ENCODE assay signal across 21 cellular contexts in the genomic region with DNA sequence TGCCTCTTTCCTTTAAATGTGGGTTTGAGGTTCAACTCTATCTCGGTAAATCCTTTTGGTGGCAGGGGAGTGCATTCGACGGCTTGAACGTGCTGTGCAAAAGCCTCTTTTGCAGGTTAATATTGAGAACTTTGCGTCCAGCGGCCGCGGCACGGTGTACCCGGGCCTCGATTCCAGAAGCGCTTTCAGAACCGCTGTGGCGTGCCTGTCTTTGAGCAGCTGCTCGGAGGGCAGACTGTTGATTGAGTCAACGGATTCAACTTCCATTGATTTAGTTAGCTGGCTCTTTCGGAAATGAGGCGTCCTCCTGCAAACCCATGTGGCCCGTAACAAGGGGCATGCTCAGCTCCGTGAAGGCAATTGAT.
DNase-seq lines count a peak whose midpoint lies in the region; ATAC-seq, FAIRE-seq and TF ChIP-seq lines count a peak whose summit lies in the region.
"Had no signal": no experiment of that assay in that cellular context is flagged by ENCODE, and none has a peak within 500 bp of the region (broad histone marks: within the 10 kb centered on the region; RNA-seq: fewer than 3 reads in every experiment).

No MANE protein-coding gene starts in this region.

- H3K9me3 ChIP-seq in HepG2 (ENCODE audit: low read length) (no peaks in the 10 kb centered on the region), right lobe of liver (no peaks in the 10 kb centered on the region), neuronal stem cell (replicated peaks in 1 of 2; ENCODE audit: control insufficient read depth in 2 of 2, insufficient read depth in 1 of 2, low read depth in 1 of 2, low read length in 2 of 2) (peaks cover 0 to 9% of the 10 kb centered on the region in 2 donors), sigmoid colon (no peaks in the 10 kb centered on the region)
- H3K9me3 ChIP-seq: SJCRH30 had no signal

- H3K4me1 ChIP-seq in HepG2 (ENCODE audit: insufficient read depth, low read length): peaks cover 31% of the 10 kb centered on the region
- no peaks in the 10 kb centered on the region for H3K4me1 ChIP-seq in right lobe of liver
- H3K4me1 ChIP-seq in neuronal stem cell (ENCODE audit: control insufficient read depth in 2 of 2, insufficient read depth in 1 of 2, low read depth in 1 of 2, low read length in 2 of 2): peaks cover 0 to 27% of the 10 kb centered on the region in 2 donors
- peaks cover 0 to 28% (median 21%) of the 10 kb centered on the region in 4 donors for H3K4me1 ChIP-seq in sigmoid colon

- H3K23ac ChIP-seq in neuronal stem cell (ENCODE audit: low read depth, low read length, poor library complexity): no peak overlapping the region

- H4K91ac ChIP-seq in neuronal stem cell (ENCODE audit: low read depth, low read length, poor library complexity): no peak overlapping the region

- H2BK120ac ChIP-seq in neuronal stem cell (ENCODE audit: low read depth, low read length): no peak overlapping the region

- DNase-seq in HepG2 (ENCODE audit: low spot score) (no peak), right lobe of liver (no peak), dorsolateral prefrontal cortex (no peak), neuronal stem cell (ENCODE audit: low spot score) (no peak), sigmoid colon (no peak), NCI-H1694 treated with DMSO at 0.1 percent for 48 hours (lab: John Stamatoyannopoulos, UW) (no peak), iPS-NIHi7 (ENCODE audit: extremely low spot score) (no peak)
- DNase-seq: CD8-positive, alpha-beta memory T cell; GM23248; HCEC 1CT; MM.1S; NCI-H1105; NCI-H2107; NCI-H345; NCI-H524 treated with DMSO at 0.1 percent for 48 hours; PC-3 had no signal

- no peak for FAIRE-seq in HepG2 (lab: Jason Lieb, UNC)
- FAIRE-seq: A204.1, GM12891, GM19239 had no signal

- WGBS in HepG2 (ENCODE audit: low lambda C conversion rate): 44% methylated on average over 4 of the region's 20 CpGs
- WGBS in right lobe of liver (ENCODE audit: insufficient coverage, low coverage, low lambda C conversion rate, missing lambda C conversion rate): 81% methylated on average over 11 of the region's 20 CpGs
- WGBS in neuronal stem cell (ENCODE audit: extremely low coverage in 2 of 2, insufficient read length in 2 of 2, insufficient replicate concordance in 1 of 2), 2 donors: no CpG with 5 or more reads among the region's 20 CpGs
- 80 to 85% methylated on average over 20 of the region's 20 CpGs for WGBS in sigmoid colon, 2 donors

- no peak overlapping the region for H3K18ac ChIP-seq in neuronal stem cell (ENCODE audit: low read length)

- in situ Hi-C loops in HepG2 (cut with HindIII; ENCODE audit: extremely low pct_ligation_motif_present, low pct_unique_long_range_greater_than_20kb): no loop called here

- no peaks in the 10 kb centered on the region for H3K79me2 ChIP-seq in HepG2 (ENCODE audit: insufficient read depth, low read length)

- H3K4me2 ChIP-seq in HepG2 (ENCODE audit: low read depth, low read length) (peak overlapping the region; percentile 59), neuronal stem cell (ENCODE audit: insufficient read depth, low read length, poor library complexity, severe bottlenecking) (no peak overlapping the region)

- BruUV-seq in HepG2 (replicated peaks; lab: Mats Ljungman, UMichigan): no TSS peak

- H4K8ac ChIP-seq in neuronal stem cell (ENCODE audit: low read depth, low read length): no peak overlapping the region

- CTCF ChIA-PET in HepG2 (lab: Yijun Ruan, JAX; ENCODE audit: low intra/inter-chr PET ratio, low total read pairs): no interaction called here

- TF ChIP-seq POLR2A in HepG2 (IDR thresholded peaks at IDR 0.05; ENCODE audit: insufficient read depth in 1 of 2, low read depth in 2 of 2, low read length in 2 of 2) (no peak), right lobe of liver (IDR thresholded peaks at IDR 0.05) (no peak), sigmoid colon (IDR thresholded peaks at IDR 0.05) (no peak)

- H2BK15ac ChIP-seq in neuronal stem cell (ENCODE audit: low read length): no peak overlapping the region

- H3K9ac ChIP-seq in HepG2 (ENCODE audit: insufficient read depth, low read depth, low read length) (no peak overlapping the region), neuronal stem cell (ENCODE audit: low read depth, low read length, poor library complexity) (no peak overlapping the region)
- H3K9ac ChIP-seq: GM23248 had no signal

- TF ChIP-seq CTCF in HepG2 (CRISPR knock-in tag; IDR thresholded peaks at IDR 0.05): no peak
- TF ChIP-seq CTCF in right lobe of liver (IDR thresholded peaks at IDR 0.05): no peak
- TF ChIP-seq CTCF in dorsolateral prefrontal cortex (IDR thresholded peaks at IDR 0.05 in 54 of 56, conservative IDR thresholded peaks at IDR 0.05 in 2 of 56; ENCODE audit: low read depth in 1 of 56, partially characterized antibody in 56 of 56): no peak
- no peak for TF ChIP-seq CTCF in sigmoid colon (IDR thresholded peaks at IDR 0.05)

- POLR2A ChIA-PET in HepG2 (lab: Yijun Ruan, JAX): interaction anchor here (1.1 kb wide), 1 partner anchor 121 kb away, joined by 3 read pairs; no protein-coding TSS in a partner anchor

- intact Hi-C loops in HepG2 (cut with micrococcal nuclease; ENCODE audit: unreplicated experiment): loop anchor here (5.0 kb wide), 3 partner anchors 82 to 727 kb away; no protein-coding TSS in a partner anchor
- intact Hi-C loops in right lobe of liver (cut with DNase I): loop anchor here in 1 of 2 donors (5.0 kb wide), 1 partner anchor 722 kb away; no protein-coding TSS in a partner anchor
- intact Hi-C loops in dorsolateral prefrontal cortex (cut with DNase I): loop anchor here (2.0 to 10.0 kb wide), 12 partner anchors 45 to 1147 kb away; no protein-coding TSS in a partner anchor
- intact Hi-C loops in sigmoid colon (cut with DNase I): loop anchor here (5.0 kb wide), 2 partner anchors 727 to 1052 kb away; no protein-coding TSS in a partner anchor

- H3K79me1 ChIP-seq in neuronal stem cell (ENCODE audit: low read depth, low read length): peaks cover 27% of the 10 kb centered on the region

- no peaks in the 10 kb centered on the region for H3K36me3 ChIP-seq in HepG2 (replicated peaks in 1 of 2; ENCODE audit: control insufficient read depth in 1 of 2, insufficient read depth in 2 of 2, low read length in 2 of 2)
- H3K36me3 ChIP-seq in right lobe of liver: no peaks in the 10 kb centered on the region
- H3K36me3 ChIP-seq in neuronal stem cell (replicated peaks in 1 of 2; ENCODE audit: control insufficient read depth in 2 of 2, insufficient read depth in 2 of 2, low read length in 2 of 2): peaks cover 0 to 13% of the 10 kb centered on the region in 2 donors
- H3K36me3 ChIP-seq in sigmoid colon: no peaks in the 10 kb centered on the region
- H3K36me3 ChIP-seq: SJCRH30 had no signal

- no peak overlapping the region for H3K4me3 ChIP-seq in HepG2 (replicated peaks in 1 of 3; ENCODE audit: insufficient read depth in 1 of 3, low read depth in 2 of 3, low read length in 3 of 3)
- H3K4me3 ChIP-seq in right lobe of liver: no peak overlapping the region
- peak overlapping the region in 19 of 59 donors; percentile 5 to 35 (median 23) for H3K4me3 ChIP-seq in dorsolateral prefrontal cortex
- no peak overlapping the region for H3K4me3 ChIP-seq in neuronal stem cell (ENCODE audit: low read length in 2 of 2)
- H3K4me3 ChIP-seq in sigmoid colon: no peak overlapping the region
- H3K4me3 ChIP-seq: GM23248, SJCRH30 had no signal

- TF ChIP-seq EP300 in HepG2 (IDR thresholded peaks at IDR 0.05; ENCODE audit: low read depth in 2 of 2, low read length in 2 of 2) (no peak), HepG2 (CRISPR knock-in tag; IDR thresholded peaks at IDR 0.05; ENCODE audit: borderline replicate concordance) (no peak), sigmoid colon (IDR thresholded peaks at IDR 0.05) (no peak)

- H3K27me3 ChIP-seq in HepG2 (ENCODE audit: control insufficient read depth in 1 of 2, insufficient read depth in 2 of 2, low read length in 2 of 2): peaks cover 0 to 2% of the 10 kb centered on the region in 2 experiments; a peak in 1 of 5 replicates
- H3K27me3 ChIP-seq in right lobe of liver: peaks cover 0 to 5% of the 10 kb centered on the region in 2 donors
- peaks cover 0 to 3% (median 0%) of the 10 kb centered on the region in 45 donors for H3K27me3 ChIP-seq in dorsolateral prefrontal cortex
- H3K27me3 ChIP-seq in neuronal stem cell (ENCODE audit: control insufficient read depth in 3 of 3, insufficient read depth in 3 of 3, low read depth in 1 of 3, low read length in 3 of 3): peaks cover 0 to 37% (median 2%) of the 10 kb centered on the region in 3 experiments
- H3K27me3 ChIP-seq in sigmoid colon: peaks cover 14 to 35% (median 32%) of the 10 kb centered on the region in 3 donors

- TF ChIP-seq RAD21 in HepG2 (CRISPR knock-in tag; IDR thresholded peaks at IDR 0.05): no peak

- H3K27ac ChIP-seq in HepG2 (ENCODE audit: extremely low read length, insufficient read depth, low read length) (no peak overlapping the region), right lobe of liver (no peak overlapping the region), dorsolateral prefrontal cortex (peak overlapping the region in 42 of 59 donors; percentile 10 to 91 (median 78)), neuronal stem cell (replicated peaks; ENCODE audit: low read length) (no peak overlapping the region), sigmoid colon (no peak overlapping the region)
- H3K27ac ChIP-seq: GM23248, HL-60, SJCRH30 had no signal

- no peak overlapping the region for H3K14ac ChIP-seq in neuronal stem cell (ENCODE audit: low read length)

- no peak overlapping the region for H2BK12ac ChIP-seq in neuronal stem cell (ENCODE audit: low read length)

- ATAC-seq in HepG2 (no peak), right lobe of liver (no peak)
- ATAC-seq: PC-3 had no signal

- H3K4ac ChIP-seq in neuronal stem cell (ENCODE audit: low read length): no peak overlapping the region

- H2BK5ac ChIP-seq in neuronal stem cell (ENCODE audit: low read length): peak overlapping the region; percentile 56

- H2AFZ ChIP-seq in HepG2 (ENCODE audit: low read length): no peak overlapping the region
- no peak overlapping the region for H2AFZ ChIP-seq in neuronal stem cell (ENCODE audit: low read length)
- H2AFZ ChIP-seq: GM23248 had no signal

- H4K20me1 ChIP-seq in HepG2 (ENCODE audit: insufficient read depth, low read length): peaks cover 3% of the 10 kb centered on the region; the same call in 1 of the 2 replicates

- H2AK5ac ChIP-seq in neuronal stem cell (ENCODE audit: low read depth, low read length): no peak overlapping the region

TF ChIP-seq in HepG2, 621 proteins besides CTCF, POLR2A, EP300 and RAD21 (continues in another document):
- TF ChIP-seq ZNF549 (CRISPR knock-in tag; IDR thresholded peaks at IDR 0.05) (no peak), NR2F2 (IDR thresholded peaks at IDR 0.05; ENCODE audit: borderline replicate concordance, low read depth) (no peak)

Comparison
In these comparisons a context has a peak if more than half of its experiments do, and no peak if none do; other contexts are left out.
1. H3K27ac ChIP-seq: peak in dorsolateral prefrontal cortex (42 of 59); none in HepG2 (single experiment), right lobe of liver (0 of 3), neuronal stem cell (single experiment) and sigmoid colon (0 of 4).